Comparison of ENCODE assay signal across 1 cellular context in the genomic region with DNA sequence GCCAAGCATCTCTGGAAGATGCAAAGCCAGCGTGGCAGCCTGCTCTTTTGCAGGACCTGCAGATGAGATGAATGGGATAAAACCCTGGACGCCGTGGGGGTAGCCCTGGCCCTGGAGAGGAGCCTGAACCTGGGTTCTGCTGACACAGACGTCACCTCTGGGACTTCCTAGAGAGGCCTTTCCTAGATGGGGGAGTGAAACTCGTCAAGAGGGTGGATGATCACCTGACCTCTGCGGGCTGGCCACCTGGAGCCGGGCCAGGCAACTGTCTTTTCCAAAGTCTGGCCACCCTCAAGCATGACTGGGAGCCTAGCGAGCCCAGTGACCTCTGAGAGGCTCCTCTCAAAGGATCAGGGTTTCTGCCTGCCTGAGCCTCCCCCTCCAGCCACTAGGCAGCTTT.
TF ChIP-seq lines count a peak whose summit lies in the region.

No MANE protein-coding gene starts in this region.

TF ChIP-seq in K562, 482 proteins besides CTCF, POLR2A, EP300 and RAD21 (continued from another document):
- TF ChIP-seq ESRRA (IDR thresholded peaks at IDR 0.05; ENCODE audit: borderline replicate concordance, low read depth) (0 out of 2 replicates have a peak, but pooled peaks have one; percentile 13), GABPA (tag; conservative IDR thresholded peaks at IDR 0.05; ENCODE audit: low read depth) (no peak), PHB (CRISPR knock-in tag; IDR thresholded peaks at IDR 0.05) (no peak), RBM14 (IDR thresholded peaks at IDR 0.05; ENCODE audit: borderline replicate concordance, insufficient read depth, low read depth, low read length) (no peak), NFIC (IDR thresholded peaks at IDR 0.05) (peak; percentile 77), MIER1 (IDR thresholded peaks at IDR 0.05; ENCODE audit: low read depth) (no peak), ILF3 (IDR thresholded peaks at IDR 0.05; ENCODE audit: borderline replicate concordance) (no peak), HNRNPLL (IDR thresholded peaks at IDR 0.05; ENCODE audit: low read depth, low read length, poor library complexity, severe bottlenecking) (no peak), NR3C1 (CRISPR knock-in tag; IDR thresholded peaks at IDR 0.05) (no peak)
- TF ChIP-seq, protein P1, sequence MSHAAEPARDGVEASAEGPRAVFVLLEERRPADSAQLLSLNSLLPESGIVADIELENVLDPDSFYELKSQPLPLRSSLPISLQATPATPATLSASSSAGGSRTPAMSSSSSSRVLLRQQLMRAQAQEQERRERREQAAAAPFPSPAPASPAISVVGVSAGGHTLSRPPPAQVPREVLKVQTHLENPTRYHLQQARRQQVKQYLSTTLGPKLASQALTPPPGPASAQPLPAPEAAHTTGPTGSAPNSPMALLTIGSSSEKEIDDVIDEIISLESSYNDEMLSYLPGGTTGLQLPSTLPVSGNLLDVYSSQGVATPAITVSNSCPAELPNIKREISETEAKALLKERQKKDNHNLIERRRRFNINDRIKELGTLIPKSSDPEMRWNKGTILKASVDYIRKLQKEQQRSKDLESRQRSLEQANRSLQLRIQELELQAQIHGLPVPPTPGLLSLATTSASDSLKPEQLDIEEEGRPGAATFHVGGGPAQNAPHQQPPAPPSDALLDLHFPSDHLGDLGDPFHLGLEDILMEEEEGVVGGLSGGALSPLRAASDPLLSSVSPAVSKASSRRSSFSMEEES (CRISPR knock-in tag; IDR thresholded peaks at IDR 0.05) = 0 out of 2 replicates have a peak, but pooled peaks have one; percentile 5
- TF ChIP-seq, protein P2, sequence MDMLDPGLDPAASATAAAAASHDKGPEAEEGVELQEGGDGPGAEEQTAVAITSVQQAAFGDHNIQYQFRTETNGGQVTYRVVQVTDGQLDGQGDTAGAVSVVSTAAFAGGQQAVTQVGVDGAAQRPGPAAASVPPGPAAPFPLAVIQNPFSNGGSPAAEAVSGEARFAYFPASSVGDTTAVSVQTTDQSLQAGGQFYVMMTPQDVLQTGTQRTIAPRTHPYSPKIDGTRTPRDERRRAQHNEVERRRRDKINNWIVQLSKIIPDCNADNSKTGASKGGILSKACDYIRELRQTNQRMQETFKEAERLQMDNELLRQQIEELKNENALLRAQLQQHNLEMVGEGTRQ (CRISPR knock-in tag; IDR thresholded peaks at IDR 0.05) = peak; percentile 37
